ENCODE assay signal across 8 cellular contexts in genomic region chr19:10388957-10389356, GRCh38. TPM values are rescaled to one million over a fixed set of nuclear protein-coding genes. Genes with fewer than 3 reads are reported as not detected.
DNase-seq lines count a peak whose midpoint lies in the region; ATAC-seq and TF ChIP-seq lines count a peak whose summit lies in the region.

No MANE protein-coding gene starts in this region.

- H3K27ac ChIP-seq in neutrophil (peak overlapping the region; percentile 33), suprapubic skin (no peak overlapping the region)

- H3K4me1 Mint-ChIP-seq in activated T-cell treated with anti-CD3 and anti-CD28 coated beads, Interleukin-2, amount 50 U/mL, for 72 hours (ENCODE audit: low read depth), result peaks cover 23% of the 10 kb centered on the region

- H3K27me3 ChIP-seq in neutrophil (no peaks in the 10 kb centered on the region), suprapubic skin (no peaks in the 10 kb centered on the region)

- H3K36me3 ChIP-seq in neutrophil (peaks cover 33% of the 10 kb centered on the region), suprapubic skin (peaks cover 33% of the 10 kb centered on the region)

- H3K4me3 Mint-ChIP-seq in activated T-cell treated with anti-CD3 and anti-CD28 coated beads, Interleukin-2, amount 50 U/mL, for 72 hours, result no peak overlapping the region

- TF ChIP-seq POLR2A in suprapubic skin (IDR thresholded peaks at IDR 0.05), result no peak

- no peak overlapping the region for H3K27ac Mint-ChIP-seq in activated T-cell treated with anti-CD3 and anti-CD28 coated beads, Interleukin-2, amount 50 U/mL, for 72 hours

- peaks cover 0 to 6% of the 10 kb centered on the region in 2 experiments for H3K4me1 ChIP-seq in neutrophil (ENCODE audit: control insufficient read depth in 1 of 2, insufficient read depth in 1 of 2, low read depth in 1 of 2, low read length in 1 of 2)
- H3K4me1 ChIP-seq in suprapubic skin, result peaks cover 9% of the 10 kb centered on the region

- H3K4me3 ChIP-seq in fibroblast of the aortic adventitia (ENCODE audit: low read depth, low read length) (no peak overlapping the region), neutrophil (ENCODE audit: low read depth in 1 of 2, low read length in 1 of 2) (no peak overlapping the region), suprapubic skin (no peak overlapping the region)

- TF ChIP-seq EP300 in suprapubic skin (IDR thresholded peaks at IDR 0.05), result no peak

- no peaks in the 10 kb centered on the region for H3K9me3 ChIP-seq in neutrophil
- no peaks in the 10 kb centered on the region for H3K9me3 ChIP-seq in suprapubic skin

- TF ChIP-seq CTCF in LNCAP (IDR thresholded peaks at IDR 0.05) (peak; percentile 92), fibroblast of the aortic adventitia (IDR thresholded peaks at IDR 0.05; ENCODE audit: insufficient read depth, low read length) (peak; percentile 93), neutrophil (IDR thresholded peaks at IDR 0.05) (peak; percentile 95), suprapubic skin (IDR thresholded peaks at IDR 0.05) (peak; percentile 87 to 96)

- WGBS in suprapubic skin, result 0% methylated on average over 3 of the region's 3 CpGs

- peak; percentile 54 for DNase-seq in DMS153 (lab: John Stamatoyannopoulos, UW)
- DNase-seq in RPMI7951 (ENCODE audit: low read depth), result peak; percentile 72
- DNase-seq in activated T-cell treated with anti-CD3 and anti-CD28 coated beads, Interleukin-2, amount 50 U/mL, for 72 hours, result peak; percentile 70 to 85
- peak; percentile 85 for DNase-seq in fibroblast of the aortic adventitia (ENCODE audit: low read depth)
- peak; percentile 90 to 94 for DNase-seq in suprapubic skin (ENCODE audit: low spot score in 2 of 2)

- peaks cover 2 to 8% of the 10 kb centered on the region in 2 donors for H3K36me3 Mint-ChIP-seq in activated T-cell treated with anti-CD3 and anti-CD28 coated beads, Interleukin-2, amount 50 U/mL, for 72 hours (ENCODE audit: insufficient read depth in 2 of 2)

- ATAC-seq in activated T-cell treated with anti-CD3 and anti-CD28 coated beads, Interleukin-2, amount 50 U/mL, for 72 hours (replicated peaks in 1 of 2), result peak; percentile 37 to 69
- ATAC-seq in HG03457 (IDR thresholded peaks at IDR 0.05; ENCODE audit: unreplicated experiment), result no peak

- no peaks in the 10 kb centered on the region for H3K9me3 Mint-ChIP-seq in activated T-cell treated with anti-CD3 and anti-CD28 coated beads, Interleukin-2, amount 50 U/mL, for 72 hours

- H3K27me3 Mint-ChIP-seq in activated T-cell treated with anti-CD3 and anti-CD28 coated beads, Interleukin-2, amount 50 U/mL, for 72 hours (ENCODE audit: low read depth), result no peaks in the 10 kb centered on the region

RNA-seq across cellular contexts. Expression of gene TYK2, which starts 8.6 kb away (rescaled TPM):
- total RNA-seq in RPMI7951 (2014; rRNA removed; shearing (Covaris generic)), result 44.6 and 56.8 TPM in 2 replicates
- total RNA-seq in activated T-cell treated with anti-CD3 and anti-CD28 coated beads, Interleukin-2, amount 50 U/mL, for 72 hours, result 100 to 1,000 TPM; 174 to 222 TPM
- total RNA-seq in fibroblast of the aortic adventitia (ENCODE audit: low replicate concordance), result 25.7 and 51.5 TPM in 2 replicates
- 100 to 1,000 TPM in 2 of 4 donors, 10 to 100 TPM in 2; 80.4 to 200 (median 124) TPM for total RNA-seq in suprapubic skin

RNA-seq across cellular contexts. Expression of gene CDC37, which starts 14.4 kb away (rescaled TPM):
- total RNA-seq in RPMI7951 (2014; rRNA removed; shearing (Covaris generic)), result 89.3 and 107 TPM in 2 replicates
- 100 to 1,000 TPM; 128 to 137 TPM for total RNA-seq in activated T-cell treated with anti-CD3 and anti-CD28 coated beads, Interleukin-2, amount 50 U/mL, for 72 hours
- total RNA-seq in fibroblast of the aortic adventitia (ENCODE audit: low replicate concordance) (60.5 and 151 TPM in 2 replicates), suprapubic skin (100 to 1,000 TPM in 3 of 4 donors, 10 to 100 TPM in 1; 91.7 to 178 (median 109) TPM)

RNA-seq across cellular contexts. Expression of gene PDE4A, which starts 31.4 kb away (rescaled TPM):
- total RNA-seq in RPMI7951 (2014; rRNA removed; shearing (Covaris generic)), result 1.3 and 2.0 TPM in 2 replicates
- 10 to 100 TPM; 21.8 to 36.8 TPM for total RNA-seq in activated T-cell treated with anti-CD3 and anti-CD28 coated beads, Interleukin-2, amount 50 U/mL, for 72 hours
- total RNA-seq in fibroblast of the aortic adventitia (ENCODE audit: low replicate concordance) (1.8 and 7.0 TPM in 2 replicates), suprapubic skin (1 to 10 TPM; 3.7 to 7.9 (median 5.6) TPM)

RNA-seq across cellular contexts. Expression of gene ICAM3, which starts 49.5 kb away (rescaled TPM):
- 16.8 and 21.5 TPM in 2 replicates for total RNA-seq in RPMI7951 (2014; rRNA removed; shearing (Covaris generic))
- 100 to 1,000 TPM; 163 to 183 TPM for total RNA-seq in activated T-cell treated with anti-CD3 and anti-CD28 coated beads, Interleukin-2, amount 50 U/mL, for 72 hours
- total RNA-seq in fibroblast of the aortic adventitia (ENCODE audit: low replicate concordance) (1.3 and 8.5 TPM in 2 replicates), suprapubic skin (1 to 10 TPM; 3.1 to 4.5 (median 3.8) TPM)

RNA-seq across cellular contexts. Expression of gene RAVER1, which starts 55.6 kb away (rescaled TPM):
- 9.0 and 11.8 TPM in 2 replicates for total RNA-seq in RPMI7951 (2014; rRNA removed; shearing (Covaris generic))
- 10 to 100 TPM; 60.2 to 68.3 TPM for total RNA-seq in activated T-cell treated with anti-CD3 and anti-CD28 coated beads, Interleukin-2, amount 50 U/mL, for 72 hours
- total RNA-seq in fibroblast of the aortic adventitia (ENCODE audit: low replicate concordance), result 6.5 and 12.0 TPM in 2 replicates
- 10 to 100 TPM; 18.4 to 27.8 (median 24.8) TPM for total RNA-seq in suprapubic skin
